Comparison of ENCODE assay signal across 1 cellular context in the genomic region with DNA sequence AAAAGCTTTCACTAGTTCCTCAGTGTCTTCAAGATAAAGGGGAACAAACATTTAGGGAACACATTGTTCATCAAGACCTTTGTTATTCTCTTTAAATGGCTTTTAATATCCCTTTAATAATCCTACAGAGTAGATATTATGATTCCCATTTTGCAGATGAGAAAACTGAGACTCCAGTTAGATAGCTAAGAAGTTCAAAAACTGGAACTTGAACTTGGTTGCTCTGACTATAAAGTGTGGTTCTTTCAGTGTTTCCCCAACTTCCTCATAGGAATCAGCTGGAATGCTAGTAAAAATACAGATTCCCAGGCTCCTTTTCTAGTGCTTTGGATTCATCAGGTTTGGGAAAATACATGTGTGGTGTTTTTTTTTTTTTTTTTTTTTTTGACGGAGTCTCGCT.
TF ChIP-seq lines count a peak whose summit lies in the region.

No MANE protein-coding gene starts in this region.

TF ChIP-seq in HepG2, 621 proteins besides CTCF, POLR2A, EP300 and RAD21:
- TF ChIP-seq, protein P1, sequence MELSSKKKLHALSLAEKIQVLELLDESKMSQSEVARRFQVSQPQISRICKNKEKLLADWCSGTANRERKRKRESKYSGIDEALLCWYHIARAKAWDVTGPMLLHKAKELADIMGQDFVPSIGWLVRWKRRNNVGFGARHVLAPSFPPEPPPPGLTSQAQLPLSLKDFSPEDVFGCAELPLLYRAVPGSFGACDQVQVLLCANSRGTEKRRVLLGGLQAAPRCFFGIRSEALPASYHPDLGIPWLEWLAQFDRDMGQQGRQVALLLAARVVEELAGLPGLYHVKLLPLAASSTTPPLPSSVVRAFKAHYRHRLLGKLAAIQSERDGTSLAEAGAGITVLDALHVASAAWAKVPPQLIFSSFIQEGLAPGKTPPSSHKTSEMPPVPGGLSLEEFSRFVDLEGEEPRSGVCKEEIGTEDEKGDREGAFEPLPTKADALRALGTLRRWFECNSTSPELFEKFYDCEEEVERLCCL (CRISPR knock-in tag; IDR thresholded peaks at IDR 0.05; ENCODE audit: borderline replicate concordance): no peak
- no peak for TF ChIP-seq ZNF883 (CRISPR knock-in tag; IDR thresholded peaks at IDR 0.05; ENCODE audit: not compliant biosample characterization)
- TF ChIP-seq YEATS2 (CRISPR knock-in tag; IDR thresholded peaks at IDR 0.05; ENCODE audit: borderline replicate concordance): no peak
- no peak for TF ChIP-seq ZNF292 (CRISPR knock-in tag; IDR thresholded peaks at IDR 0.05; ENCODE audit: borderline replicate concordance, low read depth)
- TF ChIP-seq, protein P2, sequence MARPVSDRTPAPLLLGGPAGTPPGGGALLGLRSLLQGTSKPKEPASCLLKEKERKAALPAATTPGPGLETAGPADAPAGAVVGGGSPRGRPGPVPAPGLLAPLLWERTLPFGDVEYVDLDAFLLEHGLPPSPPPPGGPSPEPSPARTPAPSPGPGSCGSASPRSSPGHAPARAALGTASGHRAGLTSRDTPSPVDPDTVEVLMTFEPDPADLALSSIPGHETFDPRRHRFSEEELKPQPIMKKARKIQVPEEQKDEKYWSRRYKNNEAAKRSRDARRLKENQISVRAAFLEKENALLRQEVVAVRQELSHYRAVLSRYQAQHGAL (CRISPR knock-in tag; IDR thresholded peaks at IDR 0.05; ENCODE audit: not compliant biosample characterization): no peak
- peak; percentile 29; the same call in 1 of the 2 replicates for TF ChIP-seq ZNF629 (CRISPR knock-in tag; conservative IDR thresholded peaks at IDR 0.05)
- TF ChIP-seq, protein P3, sequence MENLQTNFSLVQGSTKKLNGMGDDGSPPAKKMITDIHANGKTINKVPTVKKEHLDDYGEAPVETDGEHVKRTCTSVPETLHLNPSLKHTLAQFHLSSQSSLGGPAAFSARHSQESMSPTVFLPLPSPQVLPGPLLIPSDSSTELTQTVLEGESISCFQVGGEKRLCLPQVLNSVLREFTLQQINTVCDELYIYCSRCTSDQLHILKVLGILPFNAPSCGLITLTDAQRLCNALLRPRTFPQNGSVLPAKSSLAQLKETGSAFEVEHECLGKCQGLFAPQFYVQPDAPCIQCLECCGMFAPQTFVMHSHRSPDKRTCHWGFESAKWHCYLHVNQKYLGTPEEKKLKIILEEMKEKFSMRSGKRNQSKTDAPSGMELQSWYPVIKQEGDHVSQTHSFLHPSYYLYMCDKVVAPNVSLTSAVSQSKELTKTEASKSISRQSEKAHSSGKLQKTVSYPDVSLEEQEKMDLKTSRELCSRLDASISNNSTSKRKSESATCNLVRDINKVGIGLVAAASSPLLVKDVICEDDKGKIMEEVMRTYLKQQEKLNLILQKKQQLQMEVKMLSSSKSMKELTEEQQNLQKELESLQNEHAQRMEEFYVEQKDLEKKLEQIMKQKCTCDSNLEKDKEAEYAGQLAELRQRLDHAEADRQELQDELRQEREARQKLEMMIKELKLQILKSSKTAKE (CRISPR knock-in tag; IDR thresholded peaks at IDR 0.05; ENCODE audit: borderline replicate concordance): no peak
TF ChIP-seq in HepG2: peak in this region for 1.
